ENCODE assay signal across 8 cellular contexts in genomic region chr14:52706724-52707706, GRCh38. TPM values are rescaled to one million over a fixed set of nuclear protein-coding genes. Genes with fewer than 3 reads are reported as not detected.
DNase-seq lines count a peak whose midpoint lies in the region; ATAC-seq and TF ChIP-seq lines count a peak whose summit lies in the region.

Gene PSMC6 (plus strand): TSS chr14:52707200. CDS start chr14:52707220, 20 bp downstream.

- peak within 1 kb of the TSS; percentile 71 for H3K27ac ChIP-seq in CD4-positive, alpha-beta T cell (ENCODE audit: low read depth, low read length)

- POLR2A ChIA-PET in CD4-positive, alpha-beta T cell (lab: Charles Lee), result interaction anchor here (0.5 to 2.1 kb wide), 9 partner anchors 11 to 155 kb away, joined by 3 to 10 read pairs (median 5); partner anchors contain the start of genes ERO1A, GPR137C, STYX and TXNDC16

- H3K27ac Mint-ChIP-seq in CD4-positive, alpha-beta T cell, result peak within 1 kb of the TSS; percentile 94

- DNase-seq in CD4-positive, alpha-beta T cell, result peak; percentile 90 to 97 (median 94)
- peak; percentile 95 for DNase-seq in NCI-H82 (lab: John Stamatoyannopoulos, UW)
- peak; percentile 96 to 98 for DNase-seq in activated CD4-positive, alpha-beta T cell treated with anti-CD3 and anti-CD28 coated beads, Interleukin-2, amount 50 U/mL, for 48 hours
- DNase-seq in dermis microvascular lymphatic vessel endothelial cell (ENCODE audit: low read depth in 2 of 2), result peak; percentile 75 to 92
- peak; percentile 93 to 99 for DNase-seq in lower leg skin (ENCODE audit: low spot score in 2 of 2)
- peak; percentile 95 to 97 for DNase-seq in stimulated activated CD4-positive, alpha-beta T cell treated with anti-CD3 and anti-CD28 coated beads, Interleukin-4, amount 100 ng/mL, for 48 hours (ENCODE audit: low read depth in 2 of 2)

- ATAC-seq in CD4-positive, alpha-beta T cell (ENCODE audit: poor library complexity), result peak; percentile 98
- ATAC-seq in GM19452 (IDR thresholded peaks at IDR 0.05; ENCODE audit: unreplicated experiment) (peak; percentile 97), HG03575 (IDR thresholded peaks at IDR 0.05; ENCODE audit: extremely low read depth, insufficient number of reproducible peaks, low FRiP score, unreplicated experiment) (peak; percentile 67)

- intact Hi-C loops in CD4-positive, alpha-beta T cell (cut with DNase I, micrococcal nuclease), result loop anchor here (2.0 to 10.0 kb wide), 5 partner anchors 24 to 448 kb away; partner anchors contain the start of genes GPR137C (in 2 of the 2), TXNDC16 (in 2 of the 2), DDHD1 (in 1 of the 2) and GNPNAT1 (in 1 of the 2)
- intact Hi-C loops in lower leg skin (cut with DNase I; ENCODE audit: low total_unique reads), result no loop called here

- H3K4me3 ChIP-seq in lower leg skin (ENCODE audit: low read depth, poor library complexity, severe bottlenecking), result peak within 1 kb of the TSS; percentile 81

- no peaks in the 10 kb centered on the region for H3K9me3 ChIP-seq in CD4-positive, alpha-beta T cell (ENCODE audit: control insufficient read depth, low read length)

- peaks cover 48% of the 10 kb centered on the region for H3K4me1 Mint-ChIP-seq in CD4-positive, alpha-beta T cell (ENCODE audit: low read depth)

- peaks cover 55% of the 10 kb centered on the region for H3K36me3 Mint-ChIP-seq in CD4-positive, alpha-beta T cell (ENCODE audit: low read depth)

- H3K9me3 Mint-ChIP-seq in CD4-positive, alpha-beta T cell, result no peaks in the 10 kb centered on the region

- 1% methylated on average over 43 of the region's 43 CpGs for WGBS in lower leg skin, 2 donors

- CTCF ChIA-PET in CD4-positive, alpha-beta T cell (lab: Charles Lee), result interaction anchor here (1.4 kb wide), 1 partner anchor 15 kb away, joined by 3 read pairs; no protein-coding TSS in a partner anchor

- H3K27me3 ChIP-seq in CD4-positive, alpha-beta T cell (ENCODE audit: control insufficient read depth, insufficient read depth, low read length), result no peaks in the 10 kb centered on the region

- TF ChIP-seq CTCF in CD4-positive, alpha-beta T cell (IDR thresholded peaks at IDR 0.05), result no peak
- TF ChIP-seq CTCF in lower leg skin (IDR thresholded peaks at IDR 0.05), result no peak

- peak within 1 kb of the TSS; percentile 96 for H3K4me3 Mint-ChIP-seq in CD4-positive, alpha-beta T cell

- H3K27me3 Mint-ChIP-seq in CD4-positive, alpha-beta T cell, result no peaks in the 10 kb centered on the region

- TF ChIP-seq POLR2A in lower leg skin (IDR thresholded peaks at IDR 0.05), result no peak

RNA-seq across cellular contexts. Expression of gene PSMC6, which starts in this region (rescaled TPM):
- 100 to 1,000 TPM; 110 to 111 TPM for total RNA-seq in CD4-positive, alpha-beta T cell
- total RNA-seq in dermis microvascular lymphatic vessel endothelial cell, result 55.0 and 64.8 TPM in 2 replicates
- 10 to 100 TPM; 69.3 to 79.7 (median 75.9) TPM for total RNA-seq in lower leg skin

Comparison
In these comparisons a context has a peak if more than half of its experiments do, and no peak if none do; other contexts are left out.
1. Peak in every context shown above with its lines: DNase-seq, ATAC-seq, H3K4me3 ChIP-seq and H3K27ac ChIP-seq.